17 cellular contexts compared by ENCODE assay signal in the genomic region with DNA sequence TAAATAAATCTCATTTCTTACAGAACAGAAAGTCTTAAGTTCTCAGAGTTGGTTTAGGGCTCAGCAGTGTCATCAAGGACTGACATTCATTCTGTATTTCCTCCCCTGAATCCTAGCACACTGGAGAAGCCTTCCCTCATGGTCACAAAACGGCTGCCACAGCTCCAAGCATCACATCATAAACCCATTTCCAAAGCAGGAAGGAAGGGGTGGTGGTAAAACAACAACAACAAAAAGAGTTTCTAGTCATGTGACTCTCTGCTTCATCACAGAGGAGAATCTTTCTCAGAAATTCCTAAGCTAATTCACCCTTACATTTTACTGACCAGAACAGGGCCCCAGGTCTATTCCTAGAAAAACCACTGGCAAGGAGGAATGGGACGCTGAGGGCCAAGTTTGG.
DNase-seq lines count a peak whose midpoint lies in the region; ATAC-seq, FAIRE-seq and TF ChIP-seq lines count a peak whose summit lies in the region.
"Had no signal": no experiment of that assay in that cellular context is flagged by ENCODE, and none has a peak within 500 bp of the region (broad histone marks: within the 10 kb centered on the region; RNA-seq: fewer than 3 reads in every experiment).

No MANE protein-coding gene starts in this region.

- no peak overlapping the region for H3K56ac ChIP-seq in H1 (replicated peaks; ENCODE audit: insufficient read length, low read depth, low read length)

- no peak overlapping the region for H3K4ac ChIP-seq in H1 (replicated peaks; ENCODE audit: insufficient read length, low read depth, low read length)

- H3K27me3 ChIP-seq in H1 (replicated peaks in 1 of 4; ENCODE audit: control insufficient read depth in 3 of 4, extremely low read depth in 1 of 4, insufficient read depth in 3 of 4, low read length in 3 of 4) (no peaks in the 10 kb centered on the region; a peak in 1 of 7 replicates), vagina (no peaks in the 10 kb centered on the region)
- H3K27me3 ChIP-seq: BLaER1 had no signal

- no peaks in the 10 kb centered on the region; the same call in 1 of the 2 replicates for H3K79me1 ChIP-seq in H1 (ENCODE audit: low read depth, low read length)

- no peaks in the 10 kb centered on the region for H3K9me3 ChIP-seq in HEK293 (ENCODE audit: control insufficient read depth, insufficient read depth, low read depth, low read length)
- peaks cover 19% of the 10 kb centered on the region for H3K9me3 ChIP-seq in OCI-LY7 (ENCODE audit: low read length)
- peaks cover 15 to 20% of the 10 kb centered on the region in 2 experiments for H3K9me3 ChIP-seq in H1 (ENCODE audit: insufficient read depth in 2 of 2, low read depth in 1 of 2, low read length in 1 of 2)
- peaks cover 12% of the 10 kb centered on the region for H3K9me3 ChIP-seq in vagina

- H3K4me2 ChIP-seq in OCI-LY7 (ENCODE audit: low read length) (peak overlapping the region; percentile 44), H1 (ENCODE audit: insufficient read depth in 1 of 2, low read depth in 2 of 2, low read length in 2 of 2) (no peak overlapping the region)
- H3K4me2 ChIP-seq: BLaER1 had no signal

- no peak overlapping the region for H3K9ac ChIP-seq in H1 (replicated peaks in 1 of 4; ENCODE audit: extremely low read depth in 1 of 4, low read depth in 3 of 4, low read length in 3 of 4)
- H3K9ac ChIP-seq: BLaER1 had no signal

- no peaks in the 10 kb centered on the region for H3K4me1 ChIP-seq in HEK293 (ENCODE audit: control insufficient read depth, insufficient read depth, low read length)
- peaks cover 21% of the 10 kb centered on the region for H3K4me1 ChIP-seq in OCI-LY7 (ENCODE audit: insufficient read depth, low read length, poor library complexity, severe bottlenecking)
- peaks cover 0 to 3% (median 0%) of the 10 kb centered on the region in 4 experiments; a peak in 1 of 7 replicates for H3K4me1 ChIP-seq in H1 (replicated peaks in 1 of 4; ENCODE audit: control insufficient read depth in 3 of 4, insufficient read depth in 4 of 4, low read length in 3 of 4)
- no peaks in the 10 kb centered on the region for H3K4me1 ChIP-seq in vagina
- H3K4me1 ChIP-seq: HAP-1 had no signal

- no peak overlapping the region for H4K8ac ChIP-seq in H1 (ENCODE audit: extremely low read depth, insufficient read depth, low read length)

- no peaks in the 10 kb centered on the region for H3K9me2 ChIP-seq in OCI-LY7 (ENCODE audit: insufficient read depth, low read length)

- TF ChIP-seq RAD21 in H1 (IDR thresholded peaks at IDR 0.05 in 1 of 2, conservative IDR thresholded peaks at IDR 0.05 in 1 of 2; ENCODE audit: low read depth in 2 of 2, low read length in 2 of 2), result no peak

- no peak overlapping the region for H4K91ac ChIP-seq in H1 (replicated peaks; ENCODE audit: insufficient read length, low read length)

- H2AFZ ChIP-seq in OCI-LY7 (ENCODE audit: low read length), result peak overlapping the region; percentile 56; the same call in 1 of the 2 replicates
- H2AFZ ChIP-seq in H1 (ENCODE audit: low read length), result no peak overlapping the region

- H3K79me2 ChIP-seq in OCI-LY7 (ENCODE audit: insufficient read depth, low read depth, low read length) (no peaks in the 10 kb centered on the region), H1 (ENCODE audit: control insufficient read depth in 1 of 2, insufficient read depth in 2 of 2, low read length in 2 of 2) (no peaks in the 10 kb centered on the region)

- no peak overlapping the region for H3K27ac ChIP-seq in HEK293 (ENCODE audit: extremely low read depth, low read depth, low read length)
- H3K27ac ChIP-seq in OCI-LY7 (ENCODE audit: low read depth, low read length, poor library complexity, severe bottlenecking), result peak overlapping the region; percentile 48
- no peak overlapping the region for H3K27ac ChIP-seq in H1 (ENCODE audit: low read depth, low read length)
- peak overlapping the region; percentile 30 for H3K27ac ChIP-seq in vagina
- H3K27ac ChIP-seq: BLaER1 had no signal

- no peak overlapping the region for H2BK20ac ChIP-seq in H1 (ENCODE audit: low read length)

- H3K18ac ChIP-seq in H1 (ENCODE audit: extremely low read depth, low read length), result no peak overlapping the region

- H4K5ac ChIP-seq in H1 (ENCODE audit: insufficient read length, low read depth, low read length), result no peak overlapping the region

- BruUV-seq in OCI-LY7 (replicated peaks; lab: Mats Ljungman, UMichigan), result no TSS peak

- CTCF ChIA-PET in HEK293 (lab: Yijun Ruan, JAX) (no interaction called here), OCI-LY7 (lab: Charles Lee; ENCODE audit: unreplicated experiment) (no interaction called here), H1 (lab: Charles Lee; ENCODE audit: partially characterized antibody) (no interaction called here)

- no peak for TF ChIP-seq CTCF in HEK293 (tag by site-specific recombination; IDR thresholded peaks at IDR 0.05)
- no peak for TF ChIP-seq CTCF in OCI-LY7 (conservative IDR thresholded peaks at IDR 0.05; ENCODE audit: low read length)
- no peak for TF ChIP-seq CTCF in H1 (IDR thresholded peaks at IDR 0.05; ENCODE audit: control extremely low read depth in 1 of 3, insufficient read depth in 1 of 3, low read depth in 1 of 3, low read length in 3 of 3)
- TF ChIP-seq CTCF in vagina (IDR thresholded peaks at IDR 0.05), result no peak

- no peak for ATAC-seq in HG03095 (IDR thresholded peaks at IDR 0.05; ENCODE audit: unreplicated experiment)

- FAIRE-seq in H1 (lab: Jason Lieb, UNC), result no peak
- FAIRE-seq: GM19239, HTR-8/SVneo had no signal

- H2AK5ac ChIP-seq in H1 (ENCODE audit: low read depth, low read length), result no peak overlapping the region

- 91% methylated on average over 2 of the region's 2 CpGs; no CpG with 5 or more reads in 1 of the 2 experiments for WGBS in H1 (ENCODE audit: extremely low coverage in 1 of 2, insufficient coverage in 1 of 2, insufficient read length in 1 of 2, insufficient replicate concordance in 2 of 2, low coverage in 1 of 2, low lambda C conversion rate in 2 of 2, missing lambda C conversion rate in 1 of 2), 2 experiments

- no peaks in the 10 kb centered on the region for H3K23me2 ChIP-seq in H1 (ENCODE audit: low read depth, low read length)

- H3K36me3 ChIP-seq in HEK293 (ENCODE audit: control insufficient read depth in 2 of 2, insufficient read depth in 1 of 2, low read length in 2 of 2) (no peaks in the 10 kb centered on the region), OCI-LY7 (ENCODE audit: insufficient read depth, low read length) (no peaks in the 10 kb centered on the region), H1 (ENCODE audit: control insufficient read depth in 2 of 4, insufficient read depth in 4 of 4, low read length in 3 of 4) (no peaks in the 10 kb centered on the region), vagina (no peaks in the 10 kb centered on the region)
- H3K36me3 ChIP-seq: BLaER1, HAP-1 had no signal

- H3K14ac ChIP-seq in H1 (ENCODE audit: insufficient read length), result no peak overlapping the region

- no peak for TF ChIP-seq EP300 in H1 (IDR thresholded peaks at IDR 0.05; ENCODE audit: borderline replicate concordance in 1 of 2, low read depth in 2 of 2, low read length in 2 of 2)

- no peak overlapping the region for H3K23ac ChIP-seq in H1 (ENCODE audit: insufficient read length)

- TF ChIP-seq POLR2A in H1 (IDR thresholded peaks at IDR 0.05; ENCODE audit: control extremely low read depth in 1 of 2, low read depth in 2 of 2, low read length in 2 of 2), result no peak
- TF ChIP-seq POLR2A in vagina (IDR thresholded peaks at IDR 0.05), result no peak

- no peak overlapping the region for H2BK5ac ChIP-seq in H1 (ENCODE audit: low read depth, low read length)

- H4K20me1 ChIP-seq in OCI-LY7 (ENCODE audit: insufficient read depth, low read length) (no peaks in the 10 kb centered on the region), H1 (replicated peaks in 1 of 2; ENCODE audit: control insufficient read depth in 1 of 2, insufficient read depth in 2 of 2, low read length in 2 of 2) (no peaks in the 10 kb centered on the region)
- H4K20me1 ChIP-seq: BLaER1 had no signal

- H3K4me3 ChIP-seq in HEK293 (ENCODE audit: low read depth, low read length) (no peak overlapping the region), OCI-LY7 (ENCODE audit: low read depth, low read length, poor library complexity, severe bottlenecking) (no peak overlapping the region), H1 (ENCODE audit: extremely low read depth in 1 of 4, insufficient read depth in 2 of 4, low read depth in 3 of 4, low read length in 4 of 4) (no peak overlapping the region), vagina (no peak overlapping the region)
- H3K4me3 ChIP-seq: BLaER1, HAP-1 had no signal

- H2BK15ac ChIP-seq in H1 (ENCODE audit: low read length), result no peak overlapping the region

- no peak for DNase-seq in OCI-LY7 (ENCODE audit: low spot score)
- DNase-seq in H1 (ENCODE audit: low read depth in 1 of 2, low spot score in 2 of 2), result no peak
- no peak for DNase-seq in vagina (ENCODE audit: extremely low spot score in 2 of 2)
- no peak for DNase-seq in stimulated activated naive CD4-positive, alpha-beta T cell treated with Interleukin-2 at 50 U/mL for 16 hours (lab: John Stamatoyannopoulos, UW)
- DNase-seq in NCI-H510A (lab: John Stamatoyannopoulos, UW), result no peak
- DNase-seq: 8988T; Calu3; CD4-positive, alpha-beta memory T cell; DMS79 treated with DMSO at 0.1 percent for 48 hours; GF-D8; IMR-90 had no signal

- POLR2A ChIA-PET in HEK293 (lab: Yijun Ruan, JAX) (no interaction called here), OCI-LY7 (lab: Charles Lee) (no interaction called here), H1 (lab: Charles Lee; ENCODE audit: partially characterized antibody) (interaction anchor here (0.6 kb wide), 1 partner anchor 163 kb away, joined by 3 read pairs; no protein-coding TSS in a partner anchor)

- H2BK120ac ChIP-seq in H1 (replicated peaks; ENCODE audit: low read depth, low read length), result no peak overlapping the region

- no peak overlapping the region for H2BK12ac ChIP-seq in H1 (ENCODE audit: low read depth, low read length)

- intact Hi-C loops in OCI-LY7 (cut with micrococcal nuclease; ENCODE audit: unreplicated experiment) (no loop called here), vagina (cut with DNase I) (no loop called here)

TF ChIP-seq in HEK293, 187 proteins besides CTCF, POLR2A, EP300 and RAD21 (continues in another document):
- no peak for TF ChIP-seq YY1 (tag by site-specific recombination; IDR thresholded peaks at IDR 0.05)
- TF ChIP-seq ZNF549 (tag by site-specific recombination; IDR thresholded peaks at IDR 0.05), result no peak

TF ChIP-seq in H1, 55 proteins besides CTCF, POLR2A, EP300 and RAD21:
- TF ChIP-seq YY1 (IDR thresholded peaks at IDR 0.05; ENCODE audit: low read depth, low read length) (no peak), KDM1A (IDR thresholded peaks at IDR 0.05; ENCODE audit: borderline replicate concordance, low read length) (peak; percentile 59), ZNF274 (IDR thresholded peaks at IDR 0.05; ENCODE audit: borderline replicate concordance, extremely low read depth, low read length) (no peak), GTF2F1 (IDR thresholded peaks at IDR 0.05; ENCODE audit: borderline replicate concordance, low read depth, low read length) (no peak)

Comparison
In these comparisons a context has a peak if more than half of its experiments do, and no peak if none do; other contexts are left out.
1. H3K27ac ChIP-seq: peak in OCI-LY7 (single experiment) and vagina (single experiment); none in HEK293 (single experiment) and H1 (single experiment).